13 cellular contexts compared by ENCODE assay signal in genomic region chr3:142021127-142021526, GRCh38.
"Had no signal": no experiment of that assay in that cellular context is flagged by ENCODE, and none has a peak within 500 bp of the region (broad histone marks: within the 10 kb centered on the region; RNA-seq: fewer than 3 reads in every experiment).

No MANE protein-coding gene starts in this region.

- H3K27me3 ChIP-seq: adrenal gland, body of pancreas, testis, upper lobe of right lung had no signal

- H3K4me3 ChIP-seq: adrenal gland, body of pancreas, testis, upper lobe of right lung had no signal

- H3K36me3 ChIP-seq: adrenal gland, upper lobe of right lung had no signal

- ATAC-seq: body of pancreas; stimulated activated naive CD8-positive, alpha-beta T cell treated with anti-CD3 and anti-CD28 coated beads, Interleukin-15, amount 100 ng/mL, for 72 hours; upper lobe of right lung had no signal

- H3K27ac Mint-ChIP-seq: activated B cell treated with CpG ODN at 0.5 μM for 24 hours; activated CD4-positive, alpha-beta T cell treated with anti-CD3 and anti-CD28 coated beads, Interleukin-2, amount 10 ng/mL, durations not matched to agents 7 days and 5 days; nephron progenitor cell; stimulated activated naive CD8-positive, alpha-beta T cell treated with anti-CD3 and anti-CD28 coated beads, Interleukin-15, amount 100 ng/mL, for 72 hours had no signal

- DNase-seq: activated B cell treated with CpG ODN at 0.5 μM for 24 hours; activated CD4-positive, alpha-beta T cell treated with anti-CD3 and anti-CD28 coated beads, Interleukin-2, amount 10 ng/mL, durations not matched to agents 7 days and 5 days; activated CD8-positive, alpha-beta memory T cell treated with anti-CD3 and anti-CD28 coated beads for 24 hours; activated naive CD4-positive, alpha-beta T cell treated with anti-CD3 and anti-CD28 coated beads, Interleukin-2, amount 50 U/mL, for 16 hours; adrenal gland; body of pancreas; hypothalamus; nephron progenitor cell; stimulated activated CD4-positive, alpha-beta T cell treated with anti-CD3 and anti-CD28 coated beads, Interleukin-4, amount 100 ng/mL, for 24 hours; stimulated activated naive CD8-positive, alpha-beta T cell treated with anti-CD3 and anti-CD28 coated beads, Interleukin-15, amount 100 ng/mL, for 72 hours; T1000; testis; upper lobe of right lung had no signal

- H3K9me3 ChIP-seq: adrenal gland, body of pancreas, testis, upper lobe of right lung had no signal

- H3K9me3 Mint-ChIP-seq: activated B cell treated with CpG ODN at 0.5 μM for 24 hours; activated CD4-positive, alpha-beta T cell treated with anti-CD3 and anti-CD28 coated beads, Interleukin-2, amount 10 ng/mL, durations not matched to agents 7 days and 5 days; stimulated activated naive CD8-positive, alpha-beta T cell treated with anti-CD3 and anti-CD28 coated beads, Interleukin-15, amount 100 ng/mL, for 72 hours had no signal

- H3K27ac ChIP-seq: adrenal gland, body of pancreas, testis, upper lobe of right lung had no signal

- H3K4me3 Mint-ChIP-seq: activated B cell treated with CpG ODN at 0.5 μM for 24 hours; activated CD4-positive, alpha-beta T cell treated with anti-CD3 and anti-CD28 coated beads, Interleukin-2, amount 10 ng/mL, durations not matched to agents 7 days and 5 days; nephron progenitor cell; stimulated activated naive CD8-positive, alpha-beta T cell treated with anti-CD3 and anti-CD28 coated beads, Interleukin-15, amount 100 ng/mL, for 72 hours had no signal

- H3K27me3 Mint-ChIP-seq: activated B cell treated with CpG ODN at 0.5 μM for 24 hours; activated CD4-positive, alpha-beta T cell treated with anti-CD3 and anti-CD28 coated beads, Interleukin-2, amount 10 ng/mL, durations not matched to agents 7 days and 5 days; stimulated activated naive CD8-positive, alpha-beta T cell treated with anti-CD3 and anti-CD28 coated beads, Interleukin-15, amount 100 ng/mL, for 72 hours had no signal
